In the genomic region with DNA sequence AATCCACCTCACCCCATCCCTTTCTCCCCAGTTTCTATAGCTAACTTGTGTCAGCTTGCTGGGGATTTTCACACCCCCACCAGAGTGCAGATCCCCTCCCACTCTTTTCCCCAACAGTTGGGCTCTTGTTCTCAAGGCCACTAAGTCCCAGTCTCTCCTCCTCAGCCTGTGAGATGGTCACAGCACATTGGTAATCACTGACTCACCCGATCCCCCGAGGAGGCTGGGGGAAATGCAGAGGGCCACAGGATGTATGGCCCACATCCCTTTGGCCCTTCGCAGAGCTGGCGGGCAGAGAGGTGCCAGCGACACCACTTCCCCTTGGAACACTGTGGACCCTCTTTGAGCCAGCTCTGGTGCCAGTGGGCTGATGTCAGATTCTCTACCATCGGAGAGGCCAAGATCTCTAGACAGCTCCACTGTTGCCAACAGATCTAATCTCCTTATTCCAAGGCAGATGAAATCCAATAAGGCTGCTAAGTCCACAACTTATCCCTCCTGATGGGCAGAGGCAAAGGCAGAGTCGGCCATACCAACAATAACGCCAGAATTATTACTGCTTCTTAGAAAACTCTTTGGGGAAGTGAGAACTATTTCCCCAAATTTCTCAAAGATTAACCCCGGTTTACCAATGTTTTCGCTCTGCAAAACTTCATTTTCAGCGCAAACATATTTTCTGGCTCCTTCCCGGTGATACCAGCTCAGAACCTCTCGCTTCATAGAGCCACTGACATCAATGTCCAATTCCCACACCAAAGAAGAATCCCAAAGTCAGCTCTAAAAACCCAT, we compare ENCODE assay signal across 8 cellular contexts. TPM values are rescaled to one million over a fixed set of nuclear protein-coding genes. Genes with fewer than 3 reads are reported as not detected.
DNase-seq lines count a peak whose midpoint lies in the region; ATAC-seq, FAIRE-seq and TF ChIP-seq lines count a peak whose summit lies in the region.

No MANE protein-coding gene starts in this region.

- TF ChIP-seq CTCF in D721Med (IDR thresholded peaks at IDR 0.05; ENCODE audit: insufficient read depth, missing control alignments) (no peak), left ventricle myocardium inferior (IDR thresholded peaks at IDR 0.05; ENCODE audit: borderline replicate concordance) (no peak), prostate gland (IDR thresholded peaks at IDR 0.05) (no peak)

- H3K36me3 ChIP-seq in HUES6 (ENCODE audit: control insufficient read depth, insufficient read depth, low read length) (no peaks in the 10 kb centered on the region), left ventricle myocardium inferior (no peaks in the 10 kb centered on the region), prostate gland (no peaks in the 10 kb centered on the region)

- H3K9me3 ChIP-seq in HUES6 (ENCODE audit: control insufficient read depth, insufficient read depth, low read depth, low read length) = no peaks in the 10 kb centered on the region
- no peaks in the 10 kb centered on the region for H3K9me3 ChIP-seq in left ventricle myocardium inferior (replicated peaks)
- H3K9me3 ChIP-seq in prostate gland = no peaks in the 10 kb centered on the region

- intact Hi-C loops in activated T-helper 2 cell treated with anti-CD3 and anti-CD28 coated beads, Interferon-gamma antibody, Interleukin-2, Interleukin-4, amounts not matched to agents 10 μg/mL and 5 μg/mL and 100 μg/mL, durations not matched to agents 14 hours and 24 hours and 36 hours (cut with micrococcal nuclease) = loop anchor here (2.0 to 5.0 kb wide), 4 partner anchors 35 to 338 kb away; a partner anchor contains a TSS
- intact Hi-C loops in left ventricle myocardium inferior (cut with micrococcal nuclease) (no loop called here), prostate gland (cut with DNase I) (loop anchor here (2.0 kb wide), 1 partner anchor 33 kb away; no protein-coding TSS in a partner anchor)

- H3K27ac Mint-ChIP-seq in activated T-helper 2 cell treated with anti-CD3 and anti-CD28 coated beads, Interferon-gamma antibody, Interleukin-2, Interleukin-4, amounts not matched to agents 10 μg/mL and 5 μg/mL and 100 μg/mL, durations not matched to agents 14 hours and 24 hours and 36 hours = peak overlapping the region; percentile 59

- 57% methylated on average over 13 of the region's 13 CpGs for WGBS in prostate gland

- peak overlapping the region; percentile 94 for H3K4me3 Mint-ChIP-seq in activated T-helper 2 cell treated with anti-CD3 and anti-CD28 coated beads, Interferon-gamma antibody, Interleukin-2, Interleukin-4, amounts not matched to agents 10 μg/mL and 5 μg/mL and 100 μg/mL, durations not matched to agents 14 hours and 24 hours and 36 hours (ENCODE audit: low read depth)

- peak; percentile 40 for DNase-seq in D721Med (ENCODE audit: insufficient read length, low spot score)
- DNase-seq in activated T-helper 2 cell treated with anti-CD3 and anti-CD28 coated beads, Interferon-gamma antibody, Interleukin-2, Interleukin-4, amounts not matched to agents 10 μg/mL and 5 μg/mL and 100 μg/mL, durations not matched to agents 14 hours and 24 hours and 36 hours (ENCODE audit: low spot score) = no peak
- DNase-seq in left ventricle myocardium inferior = peak; percentile 29
- no peak for DNase-seq in prostate gland (ENCODE audit: low spot score)
- DNase-seq in HPDE6-E6E7 (ENCODE audit: extremely low spot score) = no peak

- H3K4me1 Mint-ChIP-seq in activated T-helper 2 cell treated with anti-CD3 and anti-CD28 coated beads, Interferon-gamma antibody, Interleukin-2, Interleukin-4, amounts not matched to agents 10 μg/mL and 5 μg/mL and 100 μg/mL, durations not matched to agents 14 hours and 24 hours and 36 hours (ENCODE audit: low read depth) = peaks cover 44% of the 10 kb centered on the region

- peak overlapping the region; percentile 91 for H3K4me3 ChIP-seq in HUES6 (ENCODE audit: low read depth, low read length)
- H3K4me3 ChIP-seq in left ventricle myocardium inferior = peak overlapping the region; percentile 96
- H3K4me3 ChIP-seq in prostate gland = peak overlapping the region; percentile 46 to 61

- peaks cover 15% of the 10 kb centered on the region for H3K27me3 Mint-ChIP-seq in activated T-helper 2 cell treated with anti-CD3 and anti-CD28 coated beads, Interferon-gamma antibody, Interleukin-2, Interleukin-4, amounts not matched to agents 10 μg/mL and 5 μg/mL and 100 μg/mL, durations not matched to agents 14 hours and 24 hours and 36 hours (ENCODE audit: low read depth)

- peaks cover 10% of the 10 kb centered on the region for H3K36me3 Mint-ChIP-seq in activated T-helper 2 cell treated with anti-CD3 and anti-CD28 coated beads, Interferon-gamma antibody, Interleukin-2, Interleukin-4, amounts not matched to agents 10 μg/mL and 5 μg/mL and 100 μg/mL, durations not matched to agents 14 hours and 24 hours and 36 hours (ENCODE audit: low read depth)

- no peak for TF ChIP-seq POLR2A in prostate gland (IDR thresholded peaks at IDR 0.05)

- H3K9me3 Mint-ChIP-seq in activated T-helper 2 cell treated with anti-CD3 and anti-CD28 coated beads, Interferon-gamma antibody, Interleukin-2, Interleukin-4, amounts not matched to agents 10 μg/mL and 5 μg/mL and 100 μg/mL, durations not matched to agents 14 hours and 24 hours and 36 hours = no peaks in the 10 kb centered on the region

- H3K4me1 ChIP-seq in HUES6 (ENCODE audit: control insufficient read depth, insufficient read depth, low read length) (peaks cover 34% of the 10 kb centered on the region), left ventricle myocardium inferior (peaks cover 65% of the 10 kb centered on the region), prostate gland (replicated peaks) (no peaks in the 10 kb centered on the region)

- H3K27ac ChIP-seq in HUES6 (ENCODE audit: low read depth, low read length) (no peak overlapping the region; the same call in 1 of the 2 replicates), left ventricle myocardium inferior (replicated peaks) (peak overlapping the region; percentile 98), prostate gland (peak overlapping the region; percentile 69 to 73)

- H3K9ac ChIP-seq in HUES6 (ENCODE audit: low read length) = peak overlapping the region; percentile 80

- ATAC-seq in GM21390 (IDR thresholded peaks at IDR 0.05; ENCODE audit: unreplicated experiment) (no peak), HG03135 (IDR thresholded peaks at IDR 0.05; ENCODE audit: unreplicated experiment) (no peak)

- FAIRE-seq in D721Med (lab: Jason Lieb, UNC) = no peak

- peaks cover 26% of the 10 kb centered on the region for H3K27me3 ChIP-seq in HUES6 (ENCODE audit: control insufficient read depth, insufficient read depth, low read length)
- H3K27me3 ChIP-seq in left ventricle myocardium inferior (ENCODE audit: low read depth) = peaks cover 22% of the 10 kb centered on the region
- no peaks in the 10 kb centered on the region for H3K27me3 ChIP-seq in prostate gland (replicated peaks; ENCODE audit: insufficient read depth)

RNA-seq across cellular contexts. Expression of a gene that starts 1.5 kb away (rescaled TPM):
- 36.2 and 38.0 TPM in 2 replicates for total RNA-seq in activated T-helper 2 cell treated with anti-CD3 and anti-CD28 coated beads, Interferon-gamma antibody, Interleukin-2, Interleukin-4, amounts not matched to agents 10 μg/mL and 5 μg/mL and 100 μg/mL, durations not matched to agents 14 hours and 24 hours and 36 hours
- total RNA-seq in left ventricle myocardium inferior (10.4 TPM), prostate gland (10 to 100 TPM in 1 of 2 donors, 1 to 10 TPM in 1; 4.5 to 52.9 TPM)

RNA-seq across cellular contexts. Expression of a gene that starts 35.7 kb away (rescaled TPM):
- 405 and 431 TPM in 2 replicates for total RNA-seq in activated T-helper 2 cell treated with anti-CD3 and anti-CD28 coated beads, Interferon-gamma antibody, Interleukin-2, Interleukin-4, amounts not matched to agents 10 μg/mL and 5 μg/mL and 100 μg/mL, durations not matched to agents 14 hours and 24 hours and 36 hours
- total RNA-seq in left ventricle myocardium inferior (215 TPM), prostate gland (100 to 1,000 TPM; 541 to 778 TPM)

Comparison
In these comparisons a context has a peak if more than half of its experiments do, and no peak if none do; other contexts are left out.
1. DNase-seq: peak in D721Med (single experiment) and left ventricle myocardium inferior (single experiment); none in activated T-helper 2 cell treated with anti-CD3 and anti-CD28 coated beads, Interferon-gamma antibody, Interleukin-2, Interleukin-4, amounts not matched to agents 10 μg/mL and 5 μg/mL and 100 μg/mL, durations not matched to agents 14 hours and 24 hours and 36 hours (single experiment), prostate gland (single experiment) and HPDE6-E6E7 (single experiment).
2. Peak in every context shown above with its lines, with median percentiles within 50 percentile points of each other: H3K4me3 ChIP-seq.